8 cellular contexts compared by ENCODE assay signal in the genomic region with DNA sequence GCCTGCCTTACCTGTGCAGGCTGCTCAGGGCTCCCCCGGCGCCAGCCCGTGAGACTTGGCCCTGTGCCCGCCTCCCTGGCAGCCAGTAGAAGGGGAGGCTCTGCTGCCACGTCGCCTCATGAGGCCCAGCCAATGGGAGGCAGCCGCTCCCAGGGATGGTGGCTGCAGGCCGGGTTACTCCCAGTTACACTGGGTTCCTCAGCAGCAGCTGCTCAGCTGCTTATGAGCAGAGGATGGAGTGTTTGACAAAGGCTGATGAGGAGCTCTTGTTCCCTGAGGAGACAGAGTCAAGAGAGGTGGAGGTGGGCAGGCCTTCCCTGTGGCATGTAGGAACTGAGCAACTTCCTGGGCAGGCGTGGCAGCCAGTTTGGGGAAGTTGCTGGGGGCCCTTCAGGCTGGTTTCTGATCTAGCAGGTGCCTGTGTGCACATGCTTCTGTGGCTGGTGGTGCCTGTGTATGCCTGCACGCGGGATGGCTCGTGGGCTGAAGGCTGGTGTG. TPM values are rescaled to one million over a fixed set of nuclear protein-coding genes. Genes with fewer than 3 reads are reported as not detected.
A peak's percentile ranks its signal among the peaks of the same experiment; 100 is the strongest.
DNase-seq lines count a peak whose midpoint lies in the region; ATAC-seq and TF ChIP-seq lines count a peak whose summit lies in the region.

No MANE protein-coding gene starts in this region.

- no peak overlapping the region for H3K4me3 Mint-ChIP-seq in activated CD4-positive, alpha-beta memory T cell treated with anti-CD3 and anti-CD28 coated beads, Interleukin-2, amount 10 ng/mL, durations not matched to agents 7 days and 5 days

- in situ Hi-C loops in brain microvascular endothelial cell (cut with HindIII; ENCODE audit: low pct_ligation_motif_present, low sequenced_read_pairs): no loop called here

- no peaks in the 10 kb centered on the region for H3K9me3 Mint-ChIP-seq in activated CD4-positive, alpha-beta memory T cell treated with anti-CD3 and anti-CD28 coated beads, Interleukin-2, amount 10 ng/mL, durations not matched to agents 7 days and 5 days

- H3K36me3 ChIP-seq in brain microvascular endothelial cell (replicated peaks): peaks cover 2% of the 10 kb centered on the region

- no peaks in the 10 kb centered on the region for H3K36me3 Mint-ChIP-seq in activated CD4-positive, alpha-beta memory T cell treated with anti-CD3 and anti-CD28 coated beads, Interleukin-2, amount 10 ng/mL, durations not matched to agents 7 days and 5 days (ENCODE audit: low read depth)

- H3K27me3 Mint-ChIP-seq in activated CD4-positive, alpha-beta memory T cell treated with anti-CD3 and anti-CD28 coated beads, Interleukin-2, amount 10 ng/mL, durations not matched to agents 7 days and 5 days: no peaks in the 10 kb centered on the region

- peaks cover 22% of the 10 kb centered on the region for H3K4me1 Mint-ChIP-seq in activated CD4-positive, alpha-beta memory T cell treated with anti-CD3 and anti-CD28 coated beads, Interleukin-2, amount 10 ng/mL, durations not matched to agents 7 days and 5 days

- ATAC-seq in GM21786 (IDR thresholded peaks at IDR 0.05; ENCODE audit: unreplicated experiment): peak; percentile 60

- H3K27me3 ChIP-seq in brain microvascular endothelial cell (replicated peaks): no peaks in the 10 kb centered on the region

- H3K27ac ChIP-seq in brain microvascular endothelial cell: no peak overlapping the region

- TF ChIP-seq CTCF in GM12865 (IDR thresholded peaks at IDR 0.05; ENCODE audit: insufficient read depth, low read depth, low read length, missing control alignments) (no peak), brain microvascular endothelial cell (IDR thresholded peaks at IDR 0.05; ENCODE audit: low read depth, low read length, missing control alignments) (no peak)

- DNase-seq in GM12865 (ENCODE audit: low read depth): peak; percentile 81
- DNase-seq in NCI-H2029 treated with DMSO at 0.1 percent for 48 hours (lab: John Stamatoyannopoulos, UW): peak; percentile 100
- DNase-seq in activated CD4-positive, alpha-beta memory T cell treated with anti-CD3 and anti-CD28 coated beads, Interleukin-2, amount 10 ng/mL, durations not matched to agents 7 days and 5 days: peak; percentile 22
- peak; percentile 63 for DNase-seq in medulla oblongata (ENCODE audit: extremely low spot score)
- DNase-seq in brain microvascular endothelial cell: no peak
- DNase-seq in HEK293T (ENCODE audit: extremely low spot score): no peak
- no peak for DNase-seq in GOT3 (lab: John Stamatoyannopoulos, UW)

- H3K27ac Mint-ChIP-seq in activated CD4-positive, alpha-beta memory T cell treated with anti-CD3 and anti-CD28 coated beads, Interleukin-2, amount 10 ng/mL, durations not matched to agents 7 days and 5 days: peak overlapping the region; percentile 7

- H3K4me3 ChIP-seq in GM12865 (ENCODE audit: low read depth, low read length) (peak overlapping the region; percentile 49), brain microvascular endothelial cell (ENCODE audit: low read depth, low read length) (no peak overlapping the region)

- CTCF ChIA-PET in activated CD4-positive, alpha-beta memory T cell treated with anti-CD3 and anti-CD28 coated beads, Interleukin-2, amount 10 ng/mL, durations not matched to agents 7 days and 5 days (lab: Charles Lee): interaction anchor here (1.0 to 2.1 kb wide), 3 partner anchors 13 to 72 kb away, joined by 3 to 7 read pairs (median 5); no protein-coding TSS in a partner anchor
- CTCF ChIA-PET in HEK293T (lab: Yijun Ruan, JAX): no interaction called here

- POLR2A ChIA-PET in activated CD4-positive, alpha-beta memory T cell treated with anti-CD3 and anti-CD28 coated beads, Interleukin-2, amount 10 ng/mL, durations not matched to agents 7 days and 5 days (lab: Charles Lee): no interaction called here
- POLR2A ChIA-PET in HEK293T (lab: Yijun Ruan, JAX): interaction anchor here (0.6 kb wide), 1 partner anchor 14 kb away, joined by 3 read pairs; no protein-coding TSS in a partner anchor

TF ChIP-seq in HEK293T, 16 proteins besides CTCF, POLR2A, EP300 and RAD21:
- no peak for TF ChIP-seq SUZ12 (IDR thresholded peaks at IDR 0.05)
- TF ChIP-seq, protein P1, sequence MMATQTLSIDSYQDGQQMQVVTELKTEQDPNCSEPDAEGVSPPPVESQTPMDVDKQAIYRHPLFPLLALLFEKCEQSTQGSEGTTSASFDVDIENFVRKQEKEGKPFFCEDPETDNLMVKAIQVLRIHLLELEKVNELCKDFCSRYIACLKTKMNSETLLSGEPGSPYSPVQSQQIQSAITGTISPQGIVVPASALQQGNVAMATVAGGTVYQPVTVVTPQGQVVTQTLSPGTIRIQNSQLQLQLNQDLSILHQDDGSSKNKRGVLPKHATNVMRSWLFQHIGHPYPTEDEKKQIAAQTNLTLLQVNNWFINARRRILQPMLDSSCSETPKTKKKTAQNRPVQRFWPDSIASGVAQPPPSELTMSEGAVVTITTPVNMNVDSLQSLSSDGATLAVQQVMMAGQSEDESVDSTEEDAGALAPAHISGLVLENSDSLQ (IDR thresholded peaks at IDR 0.05): no peak
- no peak for TF ChIP-seq ZNF384 (IDR thresholded peaks at IDR 0.05)
- TF ChIP-seq FOXM1 (IDR thresholded peaks at IDR 0.05; ENCODE audit: borderline replicate concordance): no peak
- TF ChIP-seq SP1 (IDR thresholded peaks at IDR 0.05): no peak
- TF ChIP-seq LEF1 (IDR thresholded peaks at IDR 0.05; ENCODE audit: borderline replicate concordance): no peak
- TF ChIP-seq L3MBTL2 (conservative IDR thresholded peaks at IDR 0.05): no peak
- TF ChIP-seq CTBP1 (IDR thresholded peaks at IDR 0.05; ENCODE audit: borderline replicate concordance): no peak
- TF ChIP-seq NFRKB (IDR thresholded peaks at IDR 0.05): no peak
- TF ChIP-seq HDGF (IDR thresholded peaks at IDR 0.05; ENCODE audit: borderline replicate concordance): no peak

RNA-seq across cellular contexts. Expression of a gene that starts 5.6 kb away (rescaled TPM):
- 1 to 10 TPM; 2.4 to 2.5 TPM for total RNA-seq in activated CD4-positive, alpha-beta memory T cell treated with anti-CD3 and anti-CD28 coated beads, Interleukin-2, amount 10 ng/mL, durations not matched to agents 7 days and 5 days

RNA-seq across cellular contexts. Expression of a gene that starts 58.8 kb away (rescaled TPM):
- under 1 TPM; 0.10 to 0.18 TPM for total RNA-seq in activated CD4-positive, alpha-beta memory T cell treated with anti-CD3 and anti-CD28 coated beads, Interleukin-2, amount 10 ng/mL, durations not matched to agents 7 days and 5 days

Comparison
In these comparisons a context has a peak if more than half of its experiments do, and no peak if none do; other contexts are left out.
1. DNase-seq: peak in GM12865 (single experiment), NCI-H2029 treated with DMSO at 0.1 percent for 48 hours (single experiment), activated CD4-positive, alpha-beta memory T cell treated with anti-CD3 and anti-CD28 coated beads, Interleukin-2, amount 10 ng/mL, durations not matched to agents 7 days and 5 days (single experiment) and medulla oblongata (single experiment); none in brain microvascular endothelial cell (single experiment), HEK293T (single experiment) and GOT3 (single experiment).